In the genomic region with DNA sequence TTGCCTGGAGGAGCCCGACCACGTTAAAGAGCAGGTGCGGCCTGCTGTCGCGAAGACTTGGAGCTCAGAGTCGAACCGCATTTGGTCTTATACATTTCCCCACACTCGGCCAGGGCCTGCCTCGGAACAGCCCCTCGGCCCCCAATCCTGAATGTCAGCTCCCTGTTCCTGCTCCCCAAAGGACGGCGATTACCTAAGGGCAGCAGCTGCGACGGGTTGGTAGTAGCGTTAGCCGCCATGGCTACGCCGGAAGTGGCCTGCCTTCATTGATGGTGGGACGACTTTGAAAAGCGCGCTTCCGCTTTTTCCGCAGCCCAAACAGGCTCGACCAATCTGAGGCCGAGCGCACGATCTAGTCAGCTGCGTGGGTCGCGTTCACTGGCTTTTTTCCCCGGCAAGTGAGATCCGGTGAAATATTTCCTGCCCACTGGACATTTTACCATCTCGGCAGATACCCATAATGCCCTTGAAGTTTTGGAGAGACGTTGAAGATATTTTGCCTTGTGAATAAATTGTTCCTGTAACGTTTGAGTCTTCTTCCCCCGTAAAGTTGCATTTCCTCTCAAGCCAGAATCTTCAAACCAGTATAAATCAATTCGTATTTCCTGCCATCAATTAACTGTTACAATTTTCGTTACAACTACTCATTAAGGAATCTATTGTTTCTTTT, we compare ENCODE assay signal across 8 cellular contexts. TPM values are rescaled to one million over a fixed set of nuclear protein-coding genes. Genes with fewer than 3 reads are reported as not detected.
DNase-seq lines count a peak whose midpoint lies in the region; ATAC-seq and TF ChIP-seq lines count a peak whose summit lies in the region.

LSM5 (minus strand) TSS at position 254 of the 670 bp plus-strand sequence; CDS start at position 239, 15 bp downstream.

- H3K4me3 ChIP-seq in OCI-LY3 (ENCODE audit: low read length) (peak within 1 kb of the TSS; percentile 97), epithelial cell of esophagus (ENCODE audit: low read length) (peak within 1 kb of the TSS; percentile 88), mononuclear cell (ENCODE audit: low read length) (peak within 1 kb of the TSS; percentile 81)

- no peak for TF ChIP-seq CTCF in OCI-LY3 (IDR thresholded peaks at IDR 0.05; ENCODE audit: low read depth, low read length)
- TF ChIP-seq CTCF in epithelial cell of esophagus (IDR thresholded peaks at IDR 0.05; ENCODE audit: insufficient read depth, low read depth, low read length, missing control alignments): no peak

- in situ Hi-C loops in Caki2 (cut with HindIII; ENCODE audit: low pct_unique_long_range_greater_than_20kb, low sequenced_read_pairs): no loop called here

- H3K27me3 ChIP-seq in OCI-LY3 (ENCODE audit: low read depth, low read length) (no peaks in the 10 kb centered on the region), mononuclear cell (ENCODE audit: insufficient read depth, low read length) (no peaks in the 10 kb centered on the region)

- H3K27ac ChIP-seq in OCI-LY3 (ENCODE audit: low read length): peak within 1 kb of the TSS; percentile 86

- H2AFZ ChIP-seq in OCI-LY3 (ENCODE audit: low read depth, low read length): peak within 1 kb of the TSS; percentile 83

- H3K4me1 ChIP-seq in OCI-LY3 (ENCODE audit: low read length): peaks cover 11% of the 10 kb centered on the region
- peaks cover 18% of the 10 kb centered on the region for H3K4me1 ChIP-seq in mononuclear cell (ENCODE audit: insufficient read depth, low read length)

- peak within 1 kb of the TSS; percentile 84 for H3K9ac ChIP-seq in OCI-LY3 (ENCODE audit: low read length)

- H4K20me1 ChIP-seq in OCI-LY3 (ENCODE audit: insufficient read depth, low read length): no peaks in the 10 kb centered on the region

- DNase-seq in Caki2 (ENCODE audit: low read depth) (peak; percentile 89), HuH-7 (ENCODE audit: low spot score) (peak; percentile 76), epithelial cell of esophagus (ENCODE audit: low read depth) (peak; percentile 96)
- DNase-seq in activated CD8-positive, alpha-beta memory T cell treated with anti-CD3 and anti-CD28 coated beads, Interleukin-2, amount 50 U/mL, for 48 hours: peak; percentile 89
- peak; percentile 72 to 77 for DNase-seq in stimulated activated CD8-positive, alpha-beta memory T cell treated with anti-CD3 and anti-CD28 coated beads, Interleukin-4, amount 100 ng/mL, for 1 hour (ENCODE audit: low read depth in 2 of 2, low spot score in 1 of 2)

- ATAC-seq in GM21515 (IDR thresholded peaks at IDR 0.05; ENCODE audit: unreplicated experiment): peak; percentile 90

- H3K4me2 ChIP-seq in OCI-LY3 (ENCODE audit: low read length): peak within 1 kb of the TSS; percentile 84

- H3K79me2 ChIP-seq in OCI-LY3 (ENCODE audit: low read length): peaks cover 22% of the 10 kb centered on the region

- H3K9me3 ChIP-seq in OCI-LY3 (ENCODE audit: insufficient read depth, low read length) (no peaks in the 10 kb centered on the region), mononuclear cell (ENCODE audit: low read depth, low read length) (no peaks in the 10 kb centered on the region)

- peaks cover 15% of the 10 kb centered on the region for H3K36me3 ChIP-seq in OCI-LY3 (replicated peaks; ENCODE audit: low read depth, low read length)

RNA-seq across cellular contexts. Expression of gene LSM5, which starts in this region (rescaled TPM):
- 47.5 and 70.6 TPM in 2 replicates for total RNA-seq in Caki2 (2014; rRNA removed; shearing (Covaris generic); ENCODE audit: low replicate concordance)
- 15.8 TPM for total RNA-seq in mononuclear cell

Comparison
In these comparisons a context has a peak if more than half of its experiments do, and no peak if none do; other contexts are left out.
1. Peak in every context shown above with its lines: DNase-seq, ATAC-seq, H3K4me3 ChIP-seq and H3K27ac ChIP-seq.